Comparison of ENCODE assay signal across 2 cellular contexts in genomic region chr7:133770863-133771492, GRCh38.
TF ChIP-seq lines count a peak whose summit lies in the region.

No MANE protein-coding gene starts in this region.

TF ChIP-seq in HEK293, 187 proteins besides CTCF, POLR2A, EP300 and RAD21 (continued from another document):
- TF ChIP-seq ZNF518A (tag by site-specific recombination; conservative IDR thresholded peaks at IDR 0.05; ENCODE audit: low read depth) (no peak), REST (tag by site-specific recombination; IDR thresholded peaks at IDR 0.05) (no peak), ZNF48 (tag by site-specific recombination; IDR thresholded peaks at IDR 0.05) (no peak), KLF17 (tag by site-specific recombination; IDR thresholded peaks at IDR 0.05) (no peak), ZBTB48 (tag by site-specific recombination; IDR thresholded peaks at IDR 0.05) (no peak), ZNF155 (tag by site-specific recombination; IDR thresholded peaks at IDR 0.05) (no peak), ZNF600 (tag by site-specific recombination; IDR thresholded peaks at IDR 0.05) (peak; percentile 41; the same call in 1 of the 2 replicates)

TF ChIP-seq in K562, 482 proteins besides CTCF, POLR2A, EP300 and RAD21 (continued from another document):
- TF ChIP-seq ATF3 (IDR thresholded peaks at IDR 0.05) (peak; percentile 77), ATF3 (CRISPR knock-in tag; conservative IDR thresholded peaks at IDR 0.05) (no peak), SETDB1 (IDR thresholded peaks at IDR 0.05; ENCODE audit: low read length) (no peak), PPARD (CRISPR knock-in tag; IDR thresholded peaks at IDR 0.05) (no peak), ETS1 (conservative IDR thresholded peaks at IDR 0.05; ENCODE audit: control insufficient read depth, low read depth, low read length) (no peak)
TF ChIP-seq in K562: peak in this region for 6.
